In genomic region chr2:163604941-163605555, GRCh38 we compare ENCODE assay signal across 12 cellular contexts.
DNase-seq lines count a peak whose midpoint lies in the region; ATAC-seq, FAIRE-seq and TF ChIP-seq lines count a peak whose summit lies in the region.
"Had no signal": no experiment of that assay in that cellular context is flagged by ENCODE, and none has a peak within 500 bp of the region (broad histone marks: within the 10 kb centered on the region; RNA-seq: fewer than 3 reads in every experiment).

No MANE protein-coding gene starts in this region.

- H3K27ac ChIP-seq in keratinocyte (ENCODE audit: control insufficient read depth, insufficient read depth, low read length), result no peak overlapping the region
- H3K27ac ChIP-seq: suprapubic skin had no signal

- H3K4me1 ChIP-seq in keratinocyte (ENCODE audit: control insufficient read depth, extremely low read depth, insufficient read depth, low read length), result peaks cover 6% of the 10 kb centered on the region
- no peaks in the 10 kb centered on the region for H3K4me1 ChIP-seq in mucosa of descending colon (ENCODE audit: low read depth)
- H3K4me1 ChIP-seq: suprapubic skin had no signal

- no peaks in the 10 kb centered on the region for H4K20me1 ChIP-seq in keratinocyte (ENCODE audit: control insufficient read depth, extremely low read depth, insufficient read depth, low read length)

- no peak overlapping the region for H3K9ac ChIP-seq in keratinocyte (ENCODE audit: control insufficient read depth, extremely low read depth, insufficient read depth, low read length)

- no peak for TF ChIP-seq CTCF in keratinocyte (optimal IDR thresholded peaks at IDR 0.05 in 1 of 3, IDR thresholded peaks at IDR 0.05 in 1 of 3, conservative IDR thresholded peaks at IDR 0.05 in 1 of 3; ENCODE audit: extremely low read depth in 1 of 3, insufficient read depth in 2 of 3, low read length in 3 of 3)
- no peak for TF ChIP-seq CTCF in mucosa of descending colon (IDR thresholded peaks at IDR 0.05)

- peak overlapping the region; percentile 10 for H2AFZ ChIP-seq in keratinocyte (ENCODE audit: control insufficient read depth, low read length)

- FAIRE-seq in HTR-8/SVneo (lab: Jason Lieb, UNC) (no peak), keratinocyte (lab: Jason Lieb, UNC) (peak; percentile 32)

- no peaks in the 10 kb centered on the region for H3K9me3 ChIP-seq in keratinocyte (ENCODE audit: control insufficient read depth, low read depth, low read length)
- no peaks in the 10 kb centered on the region for H3K9me3 ChIP-seq in mucosa of descending colon
- H3K9me3 ChIP-seq: suprapubic skin had no signal

- intact Hi-C loops in mucosa of descending colon (cut with DNase I, micrococcal nuclease), result no loop called here

- H3K36me3 ChIP-seq in keratinocyte (ENCODE audit: control insufficient read depth in 2 of 2, extremely low read depth in 1 of 2, insufficient read depth in 2 of 2, low read length in 2 of 2) (peaks cover 3 to 4% of the 10 kb centered on the region in 2 experiments), mucosa of descending colon (ENCODE audit: low read depth) (no peaks in the 10 kb centered on the region)

- H3K9me1 ChIP-seq in keratinocyte (ENCODE audit: control insufficient read depth, extremely low read depth, insufficient read depth, low read length), result no peaks in the 10 kb centered on the region

- H3K4me2 ChIP-seq in keratinocyte (ENCODE audit: control insufficient read depth, extremely low read depth, insufficient read depth, low read depth, low read length), result no peak overlapping the region
- H3K4me2 ChIP-seq: smooth muscle cell had no signal

- DNase-seq in Daoy (ENCODE audit: low read depth) (peak; percentile 32), HTR-8/SVneo (ENCODE audit: insufficient read length, low spot score) (peak; percentile 28), amniotic stem cell (lab: John Stamatoyannopoulos, UW) (peak; percentile 18), keratinocyte (ENCODE audit: low read depth, low spot score) (no peak), mucosa of descending colon (no peak), HuH-7 (ENCODE audit: low spot score) (no peak)
- DNase-seq in activated T-cell treated with anti-CD3 and anti-CD28 coated beads, Interleukin-2, amount 50 U/mL, for 48 hours, result no peak
- DNase-seq in activated CD8-positive, alpha-beta memory T cell treated with anti-CD3 and anti-CD28 coated beads, Interleukin-2, amount 50 U/mL, for 4 hours, result no peak
- DNase-seq: CD8-positive, alpha-beta T cell; NCI-H345 had no signal

- dilution Hi-C loops in keratinocyte (cut with MboI; ENCODE audit: extremely low pct_ligation_motif_present, low sequenced_read_pairs), result no loop called here

- no peak overlapping the region for H3K4me3 ChIP-seq in keratinocyte (ENCODE audit: control insufficient read depth in 2 of 3, extremely low read depth in 1 of 3, insufficient read depth in 2 of 3, low read depth in 1 of 3, low read length in 3 of 3)
- H3K4me3 ChIP-seq in mucosa of descending colon, result no peak overlapping the region
- H3K4me3 ChIP-seq: smooth muscle cell, suprapubic skin had no signal

- no peak for ATAC-seq in mucosa of descending colon
- ATAC-seq: CD8-positive, alpha-beta T cell had no signal

- H3K79me2 ChIP-seq in keratinocyte (ENCODE audit: control insufficient read depth, insufficient read depth, low read length), result no peaks in the 10 kb centered on the region

- H3K27me3 ChIP-seq in keratinocyte (ENCODE audit: control insufficient read depth, extremely low read depth, insufficient read depth, low read length), result no peaks in the 10 kb centered on the region
- H3K27me3 ChIP-seq: suprapubic skin had no signal

Comparison
In these comparisons a context has a peak if more than half of its experiments do, and no peak if none do; other contexts are left out.
1. DNase-seq: peak in Daoy (single experiment), HTR-8/SVneo (single experiment) and amniotic stem cell (single experiment); none in keratinocyte (single experiment), activated T-cell treated with anti-CD3 and anti-CD28 coated beads, Interleukin-2, amount 50 U/mL, for 48 hours (0 of 2), mucosa of descending colon (0 of 3), HuH-7 (single experiment) and activated CD8-positive, alpha-beta memory T cell treated with anti-CD3 and anti-CD28 coated beads, Interleukin-2, amount 50 U/mL, for 4 hours (single experiment).